36 cellular contexts compared by ENCODE assay signal in genomic region chr22:35493074-35493473, GRCh38. TPM values are rescaled to one million over a fixed set of nuclear protein-coding genes. Genes with fewer than 3 reads are reported as not detected.
"Had no signal": no experiment of that assay in that cellular context is flagged by ENCODE, and none has a peak within 500 bp of the region (broad histone marks: within the 10 kb centered on the region; RNA-seq: fewer than 3 reads in every experiment).

No MANE protein-coding gene starts in this region.

- H3K4me1 Mint-ChIP-seq: activated B cell treated with CpG ODN at 0.5 μM for 24 hours; activated CD4-positive, alpha-beta T cell treated with anti-CD3 and anti-CD28 coated beads, Interleukin-2, amount 10 ng/mL, durations not matched to agents 24 days and 14 days; activated naive CD8-positive, alpha-beta T cell treated with anti-CD3 and anti-CD28 coated beads for 36 hours; activated T-helper 17 cell treated with anti-CD3 and anti-CD28 coated beads, Interleukin-2, amount 50 U/mL, for 72 hours had no signal

- H3K27me3 Mint-ChIP-seq: activated CD4-positive, alpha-beta T cell treated with anti-CD3 and anti-CD28 coated beads, Interleukin-2, amount 10 ng/mL, durations not matched to agents 24 days and 14 days had no signal

- H3K27me3 ChIP-seq: adrenal gland, body of pancreas, breast epithelium had no signal

- H3K27ac Mint-ChIP-seq: activated B cell treated with CpG ODN at 0.5 μM for 24 hours; activated CD4-positive, alpha-beta memory T cell treated with anti-CD3 and anti-CD28 coated beads for 36 hours; activated CD4-positive, alpha-beta T cell treated with anti-CD3 and anti-CD28 coated beads, Interleukin-2, amount 10 ng/mL, durations not matched to agents 24 days and 14 days; activated CD8-positive, alpha-beta T cell treated with anti-CD3 and anti-CD28 coated beads for 36 hours; activated naive CD4-positive, alpha-beta T cell treated with anti-CD3 and anti-CD28 coated beads for 36 hours; activated naive CD4-positive, alpha-beta T cell treated with anti-CD3 and anti-CD28 coated beads, Interleukin-2, amount 50 U/mL, for 72 hours; activated naive CD8-positive, alpha-beta T cell treated with anti-CD3 and anti-CD28 coated beads for 36 hours; activated T-cell treated with anti-CD3 and anti-CD28 coated beads, Interleukin-2, amount 50 U/mL, for 72 hours; activated T-helper 1 cell treated with anti-CD3 and anti-CD28 coated beads, Interleukin-12 subunit alpha, Interleukin-12 subunit beta, Interleukin-2, Interleukin-4 antibody, amounts not matched to agents 30 ng/mL and 10 ng/mL and 1 ng/mL, durations not matched to agents 14 hours and 24 hours and 36 hours; activated T-helper 17 cell treated with anti-CD3 and anti-CD28 coated beads, Interleukin-2, amount 50 U/mL, for 72 hours; T-helper 1 cell treated with Interleukin-12 subunit alpha and Interleukin-12 subunit beta and Interleukin-4 antibody, amounts not matched to agents 30 μg/mL and 1 μg/mL, for 36 hours; T-helper 2 cell treated with Interferon-gamma antibody and Interleukin-4, amounts not matched to agents 5 μg/mL and 100 μg/mL, for 36 hours had no signal

- H3K4me3 ChIP-seq: adrenal gland, body of pancreas, breast epithelium had no signal

- H3K36me3 ChIP-seq: adrenal gland, brain microvascular endothelial cell, breast epithelium had no signal

- H3K27ac ChIP-seq: adrenal gland, body of pancreas, brain microvascular endothelial cell, breast epithelium, VCaP had no signal

- ATAC-seq: activated CD8-positive, alpha-beta T cell treated with anti-CD3 and anti-CD28 coated beads for 36 hours; activated T-cell treated with anti-CD3 and anti-CD28 coated beads, Interleukin-2, amount 50 U/mL, for 4 hours; activated T-cell treated with anti-CD3 and anti-CD28 coated beads, Interleukin-2, amount 50 U/mL, for 72 hours; activated T-helper 17 cell treated with anti-CD3 and anti-CD28 coated beads, Interleukin-2, amount 50 U/mL, for 72 hours; body of pancreas had no signal

- H3K4me3 Mint-ChIP-seq: activated B cell treated with CpG ODN at 0.5 μM for 24 hours; activated CD4-positive, alpha-beta memory T cell treated with anti-CD3 and anti-CD28 coated beads for 36 hours; activated CD4-positive, alpha-beta T cell treated with anti-CD3 and anti-CD28 coated beads, Interleukin-2, amount 10 ng/mL, durations not matched to agents 24 days and 14 days; activated CD8-positive, alpha-beta T cell treated with anti-CD3 and anti-CD28 coated beads for 36 hours; activated naive CD4-positive, alpha-beta T cell treated with anti-CD3 and anti-CD28 coated beads for 36 hours; activated naive CD8-positive, alpha-beta T cell treated with anti-CD3 and anti-CD28 coated beads for 36 hours; activated T-cell treated with anti-CD3 and anti-CD28 coated beads, Interleukin-2, amount 50 U/mL, for 4 hours; activated T-cell treated with anti-CD3 and anti-CD28 coated beads, Interleukin-2, amount 50 U/mL, for 72 hours; activated T-helper 1 cell treated with anti-CD3 and anti-CD28 coated beads, Interleukin-12 subunit alpha, Interleukin-12 subunit beta, Interleukin-2, Interleukin-4 antibody, amounts not matched to agents 30 ng/mL and 10 ng/mL and 1 ng/mL, durations not matched to agents 14 hours and 24 hours and 36 hours; activated T-helper 17 cell treated with anti-CD3 and anti-CD28 coated beads, Interleukin-2, amount 50 U/mL, for 72 hours; T-helper 1 cell treated with Interleukin-12 subunit alpha and Interleukin-12 subunit beta and Interleukin-4 antibody, amounts not matched to agents 30 μg/mL and 1 μg/mL, for 36 hours; T-helper 2 cell treated with Interferon-gamma antibody and Interleukin-4, amounts not matched to agents 5 μg/mL and 100 μg/mL, for 36 hours had no signal

- H3K9me3 Mint-ChIP-seq: activated B cell treated with CpG ODN at 0.5 μM for 24 hours; activated CD4-positive, alpha-beta memory T cell treated with anti-CD3 and anti-CD28 coated beads for 36 hours; activated CD4-positive, alpha-beta T cell treated with anti-CD3 and anti-CD28 coated beads, Interleukin-2, amount 10 ng/mL, durations not matched to agents 24 days and 14 days; activated CD8-positive, alpha-beta T cell treated with anti-CD3 and anti-CD28 coated beads for 36 hours; activated naive CD4-positive, alpha-beta T cell treated with anti-CD3 and anti-CD28 coated beads for 36 hours; activated naive CD4-positive, alpha-beta T cell treated with anti-CD3 and anti-CD28 coated beads, Interleukin-2, amount 50 U/mL, for 72 hours; activated naive CD8-positive, alpha-beta T cell treated with anti-CD3 and anti-CD28 coated beads for 36 hours; activated T-cell treated with anti-CD3 and anti-CD28 coated beads, Interleukin-2, amount 50 U/mL, for 4 hours; activated T-cell treated with anti-CD3 and anti-CD28 coated beads, Interleukin-2, amount 50 U/mL, for 72 hours; activated T-helper 1 cell treated with anti-CD3 and anti-CD28 coated beads, Interleukin-12 subunit alpha, Interleukin-12 subunit beta, Interleukin-2, Interleukin-4 antibody, amounts not matched to agents 30 ng/mL and 10 ng/mL and 1 ng/mL, durations not matched to agents 14 hours and 24 hours and 36 hours; activated T-helper 17 cell treated with anti-CD3 and anti-CD28 coated beads, Interleukin-2, amount 50 U/mL, for 72 hours; T-helper 1 cell treated with Interleukin-12 subunit alpha and Interleukin-12 subunit beta and Interleukin-4 antibody, amounts not matched to agents 30 μg/mL and 1 μg/mL, for 36 hours; T-helper 2 cell treated with Interferon-gamma antibody and Interleukin-4, amounts not matched to agents 5 μg/mL and 100 μg/mL, for 36 hours had no signal

- FAIRE-seq: astrocyte, TTC549 had no signal

- H3K9me3 ChIP-seq: adrenal gland, body of pancreas, breast epithelium had no signal

- DNase-seq: activated B cell treated with CpG ODN at 0.5 μM for 24 hours; activated CD4-positive, alpha-beta memory T cell treated with anti-CD3 and anti-CD28 coated beads for 36 hours; activated CD4-positive, alpha-beta T cell treated with anti-CD3 and anti-CD28 coated beads for 4 hours; activated CD4-positive, alpha-beta T cell treated with anti-CD3 and anti-CD28 coated beads, Interleukin-2, amount 10 ng/mL, durations not matched to agents 24 days and 14 days; activated CD4-positive, alpha-beta T cell treated with anti-CD3 and anti-CD28 coated beads, Interleukin-2, amount 50 U/mL, for 1 hour; activated CD4-positive, alpha-beta T cell treated with anti-CD3 and anti-CD28 coated beads, Interleukin-2, amount 50 U/mL, for 4 hours; activated CD4-positive, CD25-positive, alpha-beta regulatory T cell treated with anti-CD3 and anti-CD28 coated beads, Interleukin-2, amount 50 U/mL, for 72 hours; activated CD8-positive, alpha-beta memory T cell treated with anti-CD3 and anti-CD28 coated beads, Interleukin-2, amount 50 U/mL, for 4 hours; activated CD8-positive, alpha-beta T cell treated with anti-CD3 and anti-CD28 coated beads for 36 hours; activated effector memory CD4-positive, alpha-beta T cell treated with anti-CD3 and anti-CD28 coated beads, Interleukin-2, amount 50 U/mL, for 16 hours; activated gamma-delta T cell treated with Interleukin-2 at 50 U/mL for 16 hours; activated naive CD4-positive, alpha-beta T cell; activated naive CD4-positive, alpha-beta T cell treated with anti-CD3 and anti-CD28 coated beads for 36 hours; activated naive CD4-positive, alpha-beta T cell treated with anti-CD3 and anti-CD28 coated beads, Interleukin-2, amount 50 U/mL, for 16 hours; activated naive CD8-positive, alpha-beta T cell treated with anti-CD3 and anti-CD28 coated beads for 36 hours; activated T-cell treated with anti-CD3 and anti-CD28 coated beads for 4 hours; activated T-cell treated with anti-CD3 and anti-CD28 coated beads, Interleukin-2, amount 50 U/mL, for 1 hour; activated T-cell treated with anti-CD3 and anti-CD28 coated beads, Interleukin-2, amount 50 U/mL, for 4 hours; activated T-cell treated with anti-CD3 and anti-CD28 coated beads, Interleukin-2, amount 50 U/mL, for 72 hours; adrenal gland; amniotic stem cell; aorta; body of pancreas; brain microvascular endothelial cell; central memory CD4-positive, alpha-beta T cell; T-helper 2 cell; T-helper 9 cell had no signal

- H3K36me3 Mint-ChIP-seq: activated CD4-positive, alpha-beta memory T cell treated with anti-CD3 and anti-CD28 coated beads for 36 hours; activated naive CD4-positive, alpha-beta T cell treated with anti-CD3 and anti-CD28 coated beads, Interleukin-2, amount 50 U/mL, for 72 hours; activated naive CD8-positive, alpha-beta T cell treated with anti-CD3 and anti-CD28 coated beads for 36 hours had no signal

- H3K4me1 ChIP-seq: adrenal gland, body of pancreas, breast epithelium had no signal

RNA-seq across cellular contexts. Expression of gene RASD2, which starts 47.6 kb away (rescaled TPM):
- total RNA-seq: activated B cell treated with CpG ODN at 0.5 μM for 24 hours; activated CD4-positive, alpha-beta T cell treated with anti-CD3 and anti-CD28 coated beads, Interleukin-2, amount 10 ng/mL, durations not matched to agents 24 days and 14 days; activated CD8-positive, alpha-beta T cell treated with anti-CD3 and anti-CD28 coated beads for 36 hours; activated naive CD4-positive, alpha-beta T cell treated with anti-CD3 and anti-CD28 coated beads for 36 hours; activated T-helper 1 cell treated with anti-CD3 and anti-CD28 coated beads, Interleukin-12 subunit alpha, Interleukin-12 subunit beta, Interleukin-2, Interleukin-4 antibody, amounts not matched to agents 30 ng/mL and 10 ng/mL and 1 ng/mL, durations not matched to agents 14 hours and 24 hours and 36 hours had no signal
